In the genomic region with DNA sequence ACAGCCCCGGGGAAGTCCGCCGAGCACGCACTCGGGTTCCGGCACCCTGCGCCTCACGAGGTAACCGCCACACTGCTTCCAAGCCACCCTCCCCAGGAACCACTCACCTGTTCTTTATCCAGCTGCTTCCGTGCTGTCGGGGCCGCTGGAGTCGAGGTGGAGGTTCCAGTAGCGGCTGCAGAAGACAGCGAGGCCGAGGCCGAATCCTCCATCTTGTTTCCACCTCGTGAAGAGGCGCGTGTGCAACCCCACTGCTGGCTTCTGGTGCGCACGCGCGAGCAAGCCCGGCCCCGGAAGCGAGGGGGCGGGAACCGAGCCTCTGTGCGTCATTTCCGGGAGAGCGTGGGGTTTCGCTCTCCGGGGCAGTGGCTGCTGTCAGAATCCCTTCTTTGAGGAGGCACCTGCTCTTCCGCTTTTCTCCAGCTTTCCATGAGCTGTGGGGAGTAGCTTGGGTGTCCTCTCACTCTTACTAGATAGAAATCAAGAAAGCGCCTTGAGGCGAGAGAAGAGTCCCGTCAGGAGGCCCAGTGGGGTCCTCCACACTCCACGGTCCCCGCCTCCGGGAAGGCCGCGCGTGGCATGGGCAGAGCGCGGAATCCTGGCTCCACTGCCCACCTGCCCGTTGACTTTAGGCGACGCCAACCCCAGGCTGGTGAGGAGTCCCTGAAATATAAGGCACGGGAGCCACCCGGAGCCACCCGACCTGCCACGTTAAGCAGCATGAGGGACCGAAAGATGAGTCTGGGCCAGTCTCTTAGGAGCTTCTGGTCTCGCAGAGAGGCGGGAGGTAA, we compare ENCODE assay signal across 8 cellular contexts. TPM values are rescaled to one million over a fixed set of nuclear protein-coding genes. Genes with fewer than 3 reads are reported as not detected.
A peak's percentile ranks its signal among the peaks of the same experiment; 100 is the strongest.
DNase-seq lines count a peak whose midpoint lies in the region; ATAC-seq and FAIRE-seq lines count a peak whose summit lies in the region.

A gene (minus strand): TSS at position 242 of the 791 bp plus-strand sequence. CDS start 30 bp downstream, at position 212.

- ATAC-seq in GM18502 (IDR thresholded peaks at IDR 0.05; ENCODE audit: poor library complexity, unreplicated experiment) (peak; percentile 82), HG02943 (IDR thresholded peaks at IDR 0.05; ENCODE audit: low read depth, unreplicated experiment) (peak; percentile 74), T-helper 17 cell (peak; percentile 81), left ventricle myocardium superior (peak; percentile 99)

- H3K4me1 Mint-ChIP-seq in T-helper 17 cell: peaks cover 34% of the 10 kb centered on the region

- FAIRE-seq in urothelium cell line (lab: Jason Lieb, UNC): peak; percentile 17

- no peaks in the 10 kb centered on the region for H3K9me3 ChIP-seq in T-helper 17 cell (ENCODE audit: control insufficient read depth, low read length, poor library complexity, severe bottlenecking)

- DNase-seq in NCI-H187 (lab: John Stamatoyannopoulos, UW) (peak; percentile 67 to 75), T-helper 17 cell (peak; percentile 87 to 94 (median 91)), amygdala (lab: John Stamatoyannopoulos, UW) (peak; percentile 34 to 95 (median 84)), left ventricle myocardium superior (peak; percentile 93), pulmonary artery endothelial cell (ENCODE audit: low read depth, low spot score) (peak; percentile 71), urothelium cell line (ENCODE audit: low spot score) (peak; percentile 98)

- peak within 1 kb of the TSS; percentile 99 for H3K4me3 Mint-ChIP-seq in T-helper 17 cell

- intact Hi-C loops in left ventricle myocardium superior (cut with micrococcal nuclease): no loop called here

- peaks cover 7% of the 10 kb centered on the region for H3K36me3 Mint-ChIP-seq in T-helper 17 cell (ENCODE audit: low read depth)

- peak within 1 kb of the TSS; percentile 98 for H3K27ac Mint-ChIP-seq in T-helper 17 cell

- no peaks in the 10 kb centered on the region for H3K27me3 Mint-ChIP-seq in T-helper 17 cell

RNA-seq across cellular contexts. Expression of the gene that starts here (rescaled TPM):
- total RNA-seq in T-helper 17 cell: 100 to 1,000 TPM; 159 to 186 TPM
- 119 TPM for total RNA-seq in left ventricle myocardium superior
- total RNA-seq in pulmonary artery endothelial cell: 63.6 and 94.2 TPM in 2 replicates

Comparison
In these comparisons a context has a peak if more than half of its experiments do, and no peak if none do; other contexts are left out.
1. Peak in every context shown above with its lines: DNase-seq and ATAC-seq.